27 cellular contexts compared by ENCODE assay signal in genomic region chr10:60137292-60137992, GRCh38.
DNase-seq lines count a peak whose midpoint lies in the region; FAIRE-seq and TF ChIP-seq lines count a peak whose summit lies in the region.
"Had no signal": no experiment of that assay in that cellular context is flagged by ENCODE, and none has a peak within 500 bp of the region (broad histone marks: within the 10 kb centered on the region; RNA-seq: fewer than 3 reads in every experiment).

No MANE protein-coding gene starts in this region.

- WGBS in suprapubic skin: 88% methylated on average over 2 of the region's 2 CpGs

- peaks cover 0 to 2% of the 10 kb centered on the region in 2 experiments; a peak in 1 of 3 replicates for H3K36me3 ChIP-seq in HEK293 (ENCODE audit: control insufficient read depth in 2 of 2, insufficient read depth in 1 of 2, low read length in 2 of 2)
- H3K36me3 ChIP-seq in suprapubic skin: no peaks in the 10 kb centered on the region
- no peaks in the 10 kb centered on the region for H3K36me3 ChIP-seq in CD4-positive, alpha-beta memory T cell (ENCODE audit: insufficient read depth, low read length)
- H3K36me3 ChIP-seq: transverse colon had no signal

- no peaks in the 10 kb centered on the region for H3K27me3 Mint-ChIP-seq in nephron progenitor cell (ENCODE audit: low read depth, poor library complexity)
- no peaks in the 10 kb centered on the region for H3K27me3 Mint-ChIP-seq in CD4-positive, alpha-beta memory T cell
- H3K27me3 Mint-ChIP-seq: activated naive CD8-positive, alpha-beta T cell treated with anti-CD3 and anti-CD28 coated beads, Interleukin-2, amount 50 U/mL, for 24 hours; IgD-negative memory B cell had no signal

- no peaks in the 10 kb centered on the region for H3K9me3 ChIP-seq in HEK293 (ENCODE audit: control insufficient read depth, insufficient read depth, low read depth, low read length)
- H3K9me3 ChIP-seq in suprapubic skin: no peaks in the 10 kb centered on the region
- H3K9me3 ChIP-seq in CD4-positive, alpha-beta memory T cell (ENCODE audit: control insufficient read depth in 1 of 2, low read length in 2 of 2): no peaks in the 10 kb centered on the region
- H3K9me3 ChIP-seq: mucosa of descending colon, transverse colon had no signal

- H3K27ac ChIP-seq in HEK293 (ENCODE audit: extremely low read depth, low read depth, low read length) (no peak overlapping the region), suprapubic skin (peak overlapping the region; percentile 3)
- no peak overlapping the region for H3K27ac ChIP-seq in CD4-positive, alpha-beta memory T cell (ENCODE audit: low read depth, low read length)

- H3K4me1 ChIP-seq in HEK293 (ENCODE audit: control insufficient read depth, insufficient read depth, low read length) (peaks cover 15% of the 10 kb centered on the region), suprapubic skin (peaks cover 21% of the 10 kb centered on the region)
- no peaks in the 10 kb centered on the region for H3K4me1 ChIP-seq in CD4-positive, alpha-beta memory T cell (ENCODE audit: insufficient read depth, low read length)

- H3K27ac Mint-ChIP-seq in nephron progenitor cell: peak overlapping the region; percentile 63
- peak overlapping the region in 1 of 7 donors; percentile 65 for H3K27ac Mint-ChIP-seq in CD4-positive, alpha-beta memory T cell
- H3K27ac Mint-ChIP-seq: activated naive CD8-positive, alpha-beta T cell treated with anti-CD3 and anti-CD28 coated beads, Interleukin-2, amount 50 U/mL, for 24 hours; CD14-positive monocyte had no signal

- H3K4me3 ChIP-seq in HEK293 (ENCODE audit: low read depth, low read length): no peak overlapping the region
- H3K4me3 ChIP-seq in suprapubic skin: no peak overlapping the region
- H3K4me3 ChIP-seq in CD4-positive, alpha-beta memory T cell (ENCODE audit: low read length in 2 of 2): no peak overlapping the region
- H3K4me3 ChIP-seq: dorsolateral prefrontal cortex, lung, mucosa of descending colon had no signal

- no peak for TF ChIP-seq EP300 in suprapubic skin (IDR thresholded peaks at IDR 0.05)

- peaks cover 31% of the 10 kb centered on the region for H3K4me1 Mint-ChIP-seq in nephron progenitor cell
- peaks cover 0 to 10% (median 4%) of the 10 kb centered on the region in 4 donors for H3K4me1 Mint-ChIP-seq in CD4-positive, alpha-beta memory T cell
- H3K4me1 Mint-ChIP-seq: activated naive CD8-positive, alpha-beta T cell treated with anti-CD3 and anti-CD28 coated beads, Interleukin-2, amount 50 U/mL, for 24 hours; CD14-positive monocyte had no signal

- no peak for DNase-seq in nephron progenitor cell
- DNase-seq in suprapubic skin (ENCODE audit: low spot score in 2 of 2): no peak
- DNase-seq in epidermal melanocyte (ENCODE audit: insufficient read length, low spot score): no peak
- no peak for DNase-seq in activated effector memory CD4-positive, alpha-beta T cell treated with Interleukin-2 at 50 U/mL for 16 hours
- DNase-seq in CD4-positive, alpha-beta memory T cell: no peak
- DNase-seq: activated CD4-positive, alpha-beta T cell treated with anti-CD3 and anti-CD28 coated beads for 48 hours; activated CD8-positive, alpha-beta memory T cell treated with anti-CD3 and anti-CD28 coated beads for 24 hours; activated gamma-delta T cell treated with Interleukin-2 at 50 U/mL for 16 hours; activated naive CD8-positive, alpha-beta T cell treated with anti-CD3 and anti-CD28 coated beads, Interleukin-2, amount 50 U/mL, for 24 hours; activated T-cell treated with anti-CD3 and anti-CD28 coated beads, Interleukin-2, amount 50 U/mL, for 1 hour; DND-41; dorsolateral prefrontal cortex; kidney glomerular epithelial cell; mucosa of descending colon; NCI-H1105; NCI-H2029; NCI-H524 treated with DMSO at 0.1 percent for 48 hours; NK-92 treated with Interleukin-12 subunit alpha and Interleukin-12 subunit beta, amount 100 ng/mL, for 24 hours; SHP77; stimulated activated CD8-positive, alpha-beta memory T cell treated with anti-CD3 and anti-CD28 coated beads, Interleukin-4, amount 100 ng/mL, for 48 hours; transverse colon had no signal

- peak; percentile 53 for FAIRE-seq in colon (lab: Jason Lieb, UNC)

- intact Hi-C loops in CD4-positive, alpha-beta memory T cell (cut with micrococcal nuclease): no loop called here

- no peaks in the 10 kb centered on the region for H3K27me3 ChIP-seq in suprapubic skin
- H3K27me3 ChIP-seq in CD4-positive, alpha-beta memory T cell (ENCODE audit: insufficient read depth, low read length): no peaks in the 10 kb centered on the region
- H3K27me3 ChIP-seq: dorsolateral prefrontal cortex, transverse colon had no signal

- TF ChIP-seq CTCF in HEK293 (tag by site-specific recombination; IDR thresholded peaks at IDR 0.05) (no peak), nephron progenitor cell (IDR thresholded peaks at IDR 0.05) (no peak), suprapubic skin (IDR thresholded peaks at IDR 0.05) (no peak)

- TF ChIP-seq POLR2A in suprapubic skin (IDR thresholded peaks at IDR 0.05): no peak

- CTCF ChIA-PET in HEK293 (lab: Yijun Ruan, JAX): interaction anchor here (0.7 kb wide), 1 partner anchor 24 kb away, joined by 3 read pairs; no protein-coding TSS in a partner anchor
- CTCF ChIA-PET in CD4-positive, alpha-beta memory T cell (lab: Charles Lee; ENCODE audit: partially characterized antibody): no interaction called here

- POLR2A ChIA-PET in HEK293 (lab: Yijun Ruan, JAX): no interaction called here
- POLR2A ChIA-PET in CD4-positive, alpha-beta memory T cell (lab: Charles Lee; ENCODE audit: partially characterized antibody): no interaction called here

- no peaks in the 10 kb centered on the region for H3K9me3 Mint-ChIP-seq in nephron progenitor cell
- H3K9me3 Mint-ChIP-seq in CD4-positive, alpha-beta memory T cell: no peaks in the 10 kb centered on the region
- H3K9me3 Mint-ChIP-seq: activated naive CD8-positive, alpha-beta T cell treated with anti-CD3 and anti-CD28 coated beads, Interleukin-2, amount 50 U/mL, for 24 hours; CD14-positive monocyte; IgD-negative memory B cell; neural crest cell had no signal

- peaks cover 37% of the 10 kb centered on the region for H3K36me3 Mint-ChIP-seq in nephron progenitor cell (ENCODE audit: low read depth)
- peaks cover 25 to 39% of the 10 kb centered on the region in 2 donors for H3K36me3 Mint-ChIP-seq in CD4-positive, alpha-beta memory T cell
- H3K36me3 Mint-ChIP-seq: CD14-positive monocyte had no signal

- no peak overlapping the region for H3K4me3 Mint-ChIP-seq in nephron progenitor cell
- no peak overlapping the region for H3K4me3 Mint-ChIP-seq in CD4-positive, alpha-beta memory T cell
- H3K4me3 Mint-ChIP-seq: activated naive CD8-positive, alpha-beta T cell treated with anti-CD3 and anti-CD28 coated beads, Interleukin-2, amount 50 U/mL, for 24 hours; CD14-positive monocyte; neural crest cell had no signal

TF ChIP-seq in HEK293, 187 proteins besides CTCF, POLR2A, EP300 and RAD21:
- TF ChIP-seq ZNF2 (tag by site-specific recombination; IDR thresholded peaks at IDR 0.05): no peak
- no peak for TF ChIP-seq HOXD13 (CRISPR knock-in tag; IDR thresholded peaks at IDR 0.05; ENCODE audit: borderline replicate concordance)
- peak; percentile 54; the same call in 1 of the 2 replicates for TF ChIP-seq SCRT2 (tag by site-specific recombination; IDR thresholded peaks at IDR 0.05)
- no peak for TF ChIP-seq ZSCAN5A (tag by site-specific recombination; IDR thresholded peaks at IDR 0.05)
- 0 out of 2 replicates have a peak, but pooled peaks have one; percentile 15 for TF ChIP-seq SCRT1 (tag by site-specific recombination; IDR thresholded peaks at IDR 0.05; ENCODE audit: borderline replicate concordance)
- no peak for TF ChIP-seq YY2 (tag by site-specific recombination; IDR thresholded peaks at IDR 0.05)
- TF ChIP-seq ZNF157 (tag by site-specific recombination; IDR thresholded peaks at IDR 0.05): no peak
- TF ChIP-seq MEIS1 (CRISPR knock-in tag; IDR thresholded peaks at IDR 0.05; ENCODE audit: borderline replicate concordance): no peak
- TF ChIP-seq ZNF362 (tag by site-specific recombination; IDR thresholded peaks at IDR 0.05): peak; percentile 91
- TF ChIP-seq ZNF248 (tag by site-specific recombination; IDR thresholded peaks at IDR 0.05): no peak
